Comparison of ENCODE assay signal across 1 cellular context in the genomic region with DNA sequence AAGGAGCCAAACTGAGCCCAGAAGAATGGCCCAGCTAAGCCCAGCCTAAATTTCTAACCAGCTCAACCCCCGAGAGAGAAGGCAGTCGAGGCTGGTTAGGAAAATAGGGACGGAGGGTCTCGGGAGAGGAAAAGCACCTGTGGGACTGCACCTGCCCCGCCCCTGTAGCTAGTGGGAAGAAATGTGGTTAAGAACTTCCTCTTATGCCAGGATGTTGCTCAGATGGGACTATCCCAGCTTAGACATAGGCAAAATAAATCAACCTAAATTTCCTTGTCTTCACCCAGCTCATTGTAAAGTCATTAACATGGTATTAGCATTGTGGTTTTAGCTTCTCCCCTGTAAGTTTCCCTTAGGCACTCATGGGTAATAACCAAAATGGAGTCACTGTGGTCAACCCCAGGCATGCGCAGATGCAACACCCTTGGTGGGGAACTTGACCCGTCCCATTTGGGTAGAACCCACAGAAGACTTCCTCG.
TF ChIP-seq lines count a peak whose summit lies in the region.

No MANE protein-coding gene starts in this region.

TF ChIP-seq in K562, 482 proteins besides CTCF, POLR2A, EP300 and RAD21 (continued from another document):
- TF ChIP-seq U2AF2 (optimal IDR thresholded peaks at IDR 0.05; ENCODE audit: low read depth, low read length), result no peak
- TF ChIP-seq, protein P1, sequence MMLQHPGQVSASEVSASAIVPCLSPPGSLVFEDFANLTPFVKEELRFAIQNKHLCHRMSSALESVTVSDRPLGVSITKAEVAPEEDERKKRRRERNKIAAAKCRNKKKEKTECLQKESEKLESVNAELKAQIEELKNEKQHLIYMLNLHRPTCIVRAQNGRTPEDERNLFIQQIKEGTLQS (IDR thresholded peaks at IDR 0.05), result no peak
- TF ChIP-seq, protein P1 (CRISPR knock-in tag; conservative IDR thresholded peaks at IDR 0.05), result no peak
- TF ChIP-seq KAT7 (CRISPR knock-in tag; IDR thresholded peaks at IDR 0.05; ENCODE audit: borderline replicate concordance), result no peak
- TF ChIP-seq NR2C1 (IDR thresholded peaks at IDR 0.05), result no peak
- TF ChIP-seq NR2C1 (tag; IDR thresholded peaks at IDR 0.05), result peak; percentile 27; the same call in 1 of the 2 replicates
- no peak for TF ChIP-seq TARDBP (IDR thresholded peaks at IDR 0.05)
- TF ChIP-seq DMBX1 (CRISPR knock-in tag; IDR thresholded peaks at IDR 0.05; ENCODE audit: borderline replicate concordance), result peak; percentile 92
- TF ChIP-seq, protein P2, sequence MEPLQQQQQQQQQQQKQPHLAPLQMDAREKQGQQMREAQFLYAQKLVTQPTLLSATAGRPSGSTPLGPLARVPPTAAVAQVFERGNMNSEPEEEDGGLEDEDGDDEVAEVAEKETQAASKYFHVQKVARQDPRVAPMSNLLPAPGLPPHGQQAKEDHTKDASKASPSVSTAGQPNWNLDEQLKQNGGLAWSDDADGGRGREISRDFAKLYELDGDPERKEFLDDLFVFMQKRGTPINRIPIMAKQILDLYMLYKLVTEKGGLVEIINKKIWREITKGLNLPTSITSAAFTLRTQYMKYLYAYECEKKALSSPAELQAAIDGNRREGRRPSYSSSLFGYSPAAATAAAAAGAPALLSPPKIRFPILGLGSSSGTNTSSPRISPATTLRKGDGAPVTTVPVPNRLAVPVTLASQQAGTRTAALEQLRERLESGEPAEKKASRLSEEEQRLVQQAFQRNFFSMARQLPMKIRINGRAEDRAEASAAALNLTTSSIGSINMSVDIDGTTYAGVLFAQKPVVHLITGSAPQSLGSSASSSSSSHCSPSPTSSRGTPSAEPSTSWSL (CRISPR knock-in tag; IDR thresholded peaks at IDR 0.05; ENCODE audit: borderline replicate concordance), result no peak
- TF ChIP-seq PTTG1 (tag; IDR thresholded peaks at IDR 0.05; ENCODE audit: low read depth), result peak; percentile 47; the same call in 1 of the 2 replicates
- TF ChIP-seq ZNF311 (CRISPR knock-in tag; IDR thresholded peaks at IDR 0.05), result 0 out of 2 replicates have a peak, but pooled peaks have one; percentile 22
- TF ChIP-seq SIX5 (IDR thresholded peaks at IDR 0.05; ENCODE audit: borderline replicate concordance in 1 of 2, insufficient read depth in 1 of 2, low read depth in 1 of 2, low read length in 2 of 2), result no peak
- no peak for TF ChIP-seq ZNF785 (CRISPR knock-in tag; IDR thresholded peaks at IDR 0.05)
- TF ChIP-seq ZNF77 (CRISPR knock-in tag; IDR thresholded peaks at IDR 0.05), result no peak
- no peak for TF ChIP-seq STAT5B (CRISPR knock-in tag; IDR thresholded peaks at IDR 0.05)
- no peak for TF ChIP-seq MXI1 (IDR thresholded peaks at IDR 0.05; ENCODE audit: low read depth, low read length)
- TF ChIP-seq, protein P3, sequence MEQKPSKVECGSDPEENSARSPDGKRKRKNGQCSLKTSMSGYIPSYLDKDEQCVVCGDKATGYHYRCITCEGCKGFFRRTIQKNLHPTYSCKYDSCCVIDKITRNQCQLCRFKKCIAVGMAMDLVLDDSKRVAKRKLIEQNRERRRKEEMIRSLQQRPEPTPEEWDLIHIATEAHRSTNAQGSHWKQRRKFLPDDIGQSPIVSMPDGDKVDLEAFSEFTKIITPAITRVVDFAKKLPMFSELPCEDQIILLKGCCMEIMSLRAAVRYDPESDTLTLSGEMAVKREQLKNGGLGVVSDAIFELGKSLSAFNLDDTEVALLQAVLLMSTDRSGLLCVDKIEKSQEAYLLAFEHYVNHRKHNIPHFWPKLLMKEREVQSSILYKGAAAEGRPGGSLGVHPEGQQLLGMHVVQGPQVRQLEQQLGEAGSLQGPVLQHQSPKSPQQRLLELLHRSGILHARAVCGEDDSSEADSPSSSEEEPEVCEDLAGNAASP (IDR thresholded peaks at IDR 0.05), result no peak
- TF ChIP-seq, protein P4, sequence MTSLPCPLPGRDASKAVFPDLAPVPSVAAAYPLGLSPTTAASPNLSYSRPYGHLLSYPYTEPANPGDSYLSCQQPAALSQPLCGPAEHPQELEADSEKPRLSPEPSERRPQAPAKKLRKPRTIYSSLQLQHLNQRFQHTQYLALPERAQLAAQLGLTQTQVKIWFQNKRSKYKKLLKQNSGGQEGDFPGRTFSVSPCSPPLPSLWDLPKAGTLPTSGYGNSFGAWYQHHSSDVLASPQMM (CRISPR knock-in tag; IDR thresholded peaks at IDR 0.05), result no peak
- TF ChIP-seq PHF8 (IDR thresholded peaks at IDR 0.05; ENCODE audit: borderline replicate concordance, low read length), result no peak
- no peak for TF ChIP-seq NFIC (IDR thresholded peaks at IDR 0.05)
- TF ChIP-seq RAD51 (IDR thresholded peaks at IDR 0.05; ENCODE audit: borderline replicate concordance, low read depth), result no peak
- TF ChIP-seq, protein P5, sequence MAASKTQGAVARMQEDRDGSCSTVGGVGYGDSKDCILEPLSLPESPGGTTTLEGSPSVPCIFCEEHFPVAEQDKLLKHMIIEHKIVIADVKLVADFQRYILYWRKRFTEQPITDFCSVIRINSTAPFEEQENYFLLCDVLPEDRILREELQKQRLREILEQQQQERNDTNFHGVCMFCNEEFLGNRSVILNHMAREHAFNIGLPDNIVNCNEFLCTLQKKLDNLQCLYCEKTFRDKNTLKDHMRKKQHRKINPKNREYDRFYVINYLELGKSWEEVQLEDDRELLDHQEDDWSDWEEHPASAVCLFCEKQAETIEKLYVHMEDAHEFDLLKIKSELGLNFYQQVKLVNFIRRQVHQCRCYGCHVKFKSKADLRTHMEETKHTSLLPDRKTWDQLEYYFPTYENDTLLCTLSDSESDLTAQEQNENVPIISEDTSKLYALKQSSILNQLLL (CRISPR knock-in tag; IDR thresholded peaks at IDR 0.05; ENCODE audit: borderline replicate concordance), result no peak
